ENCODE assay signal across 21 cellular contexts in genomic region chr11:7573193-7573557, GRCh38. TPM values are rescaled to one million over a fixed set of nuclear protein-coding genes. Genes with fewer than 3 reads are reported as not detected.
DNase-seq lines count a peak whose midpoint lies in the region; ATAC-seq, FAIRE-seq and TF ChIP-seq lines count a peak whose summit lies in the region.
"Had no signal": no experiment of that assay in that cellular context is flagged by ENCODE, and none has a peak within 500 bp of the region (broad histone marks: within the 10 kb centered on the region; RNA-seq: fewer than 3 reads in every experiment).

No MANE protein-coding gene starts in this region.

- POLR2A ChIA-PET in PC-9 (lab: Charles Lee; ENCODE audit: unreplicated experiment), result no interaction called here
- POLR2A ChIA-PET in H1 (lab: Charles Lee; ENCODE audit: partially characterized antibody), result interaction anchor here (1.1 to 2.1 kb wide), 2 partner anchors 84 to 100 kb away, joined by 3 to 5 read pairs; partner anchors contain the start of gene CYB5R2

- no peak overlapping the region for H3K9ac ChIP-seq in H1 (replicated peaks in 1 of 4; ENCODE audit: extremely low read depth in 1 of 4, low read depth in 3 of 4, low read length in 3 of 4)

- no peaks in the 10 kb centered on the region; the same call in 1 of the 2 replicates for H3K79me1 ChIP-seq in H1 (ENCODE audit: low read depth, low read length)

- H3K27ac ChIP-seq in PC-9, result peak overlapping the region; percentile 71
- no peak overlapping the region for H3K27ac ChIP-seq in H1 (ENCODE audit: low read depth, low read length)
- no peak overlapping the region for H3K27ac ChIP-seq in gastroesophageal sphincter
- H3K27ac ChIP-seq in prostate gland, result no peak overlapping the region
- no peak overlapping the region for H3K27ac ChIP-seq in WERI-Rb-1
- H3K27ac ChIP-seq: C4-2B, foreskin keratinocyte, neutrophil, RWPE1 had no signal

- CTCF ChIA-PET in PC-9 (lab: Charles Lee) (interaction anchor here (1.2 kb wide), 1 partner anchor 40 kb away, joined by 4 read pairs; no protein-coding TSS in a partner anchor), H1 (lab: Charles Lee; ENCODE audit: partially characterized antibody) (interaction anchor here (0.6 to 19.5 kb wide), 18 partner anchors 8 to 1098 kb away, joined by 3 to 325 read pairs (median 10); no protein-coding TSS in a partner anchor)

- H3K9me3 ChIP-seq in PC-9 (ENCODE audit: insufficient read depth, low read depth), result no peaks in the 10 kb centered on the region
- no peaks in the 10 kb centered on the region for H3K9me3 ChIP-seq in H1 (ENCODE audit: insufficient read depth in 2 of 2, low read depth in 1 of 2, low read length in 1 of 2)
- no peaks in the 10 kb centered on the region for H3K9me3 ChIP-seq in gastroesophageal sphincter
- no peaks in the 10 kb centered on the region for H3K9me3 ChIP-seq in prostate gland
- H3K9me3 ChIP-seq in WERI-Rb-1 (ENCODE audit: severe bottlenecking), result no peaks in the 10 kb centered on the region
- H3K9me3 ChIP-seq: neutrophil had no signal

- no TSS peak for BruUV-seq in PC-9 (replicated peaks; lab: Mats Ljungman, UMichigan)

- H3F3A ChIP-seq in PC-9 (ENCODE audit: insufficient read depth, low read depth), result peaks cover 22% of the 10 kb centered on the region

- H4K20me1 ChIP-seq in PC-9 (ENCODE audit: insufficient read depth) (no peaks in the 10 kb centered on the region), H1 (replicated peaks in 1 of 2; ENCODE audit: control insufficient read depth in 1 of 2, insufficient read depth in 2 of 2, low read length in 2 of 2) (no peaks in the 10 kb centered on the region)

- no peak for FAIRE-seq in H1 (lab: Jason Lieb, UNC)
- FAIRE-seq: endometrium had no signal

- peak overlapping the region; percentile 75 for H2BK20ac ChIP-seq in H1 (ENCODE audit: low read length)

- no peak overlapping the region for H4K5ac ChIP-seq in H1 (ENCODE audit: insufficient read length, low read depth, low read length)

- intact Hi-C loops in PC-9 (cut with micrococcal nuclease; ENCODE audit: unreplicated experiment) (no loop called here), prostate gland (cut with DNase I) (loop anchor here (2.0 to 5.0 kb wide), 2 partner anchors 61 to 114 kb away; partner anchors contain the start of gene PPFIBP2)

- H2BK5ac ChIP-seq in H1 (ENCODE audit: low read depth, low read length), result peak overlapping the region; percentile 64; the same call in 1 of the 2 replicates

- no peak overlapping the region for H3K4me3 Mint-ChIP-seq in mesothelial cell of epicardium
- H3K4me3 Mint-ChIP-seq: activated CD4-positive, alpha-beta T cell treated with anti-CD3 and anti-CD28 coated beads for 36 hours; activated naive CD8-positive, alpha-beta T cell treated with anti-CD3 and anti-CD28 coated beads, Interleukin-2, amount 50 U/mL, for 24 hours; central memory CD8-positive, alpha-beta T cell had no signal

- no peak overlapping the region for H3K4ac ChIP-seq in H1 (replicated peaks; ENCODE audit: insufficient read length, low read depth, low read length)

- H3K79me2 ChIP-seq in PC-9 (ENCODE audit: low read depth) (no peaks in the 10 kb centered on the region), H1 (ENCODE audit: control insufficient read depth in 1 of 2, insufficient read depth in 2 of 2, low read length in 2 of 2) (no peaks in the 10 kb centered on the region)

- H3K18ac ChIP-seq in H1 (ENCODE audit: extremely low read depth, low read length), result peak overlapping the region; percentile 20

- H4K8ac ChIP-seq in H1 (ENCODE audit: extremely low read depth, insufficient read depth, low read length), result no peak overlapping the region

- no peak overlapping the region for H2BK15ac ChIP-seq in H1 (ENCODE audit: low read length)

- no peak overlapping the region for H3K4me3 ChIP-seq in PC-9
- no peak overlapping the region for H3K4me3 ChIP-seq in H1 (ENCODE audit: extremely low read depth in 1 of 4, insufficient read depth in 2 of 4, low read depth in 3 of 4, low read length in 4 of 4)
- no peak overlapping the region for H3K4me3 ChIP-seq in gastroesophageal sphincter
- H3K4me3 ChIP-seq in prostate gland, result no peak overlapping the region
- H3K4me3 ChIP-seq in WERI-Rb-1 (ENCODE audit: low read depth, low read length), result no peak overlapping the region

- no peak overlapping the region; the same call in 1 of the 2 replicates for H2AK5ac ChIP-seq in H1 (ENCODE audit: low read depth, low read length)

- peaks cover 61% of the 10 kb centered on the region for H3K4me1 ChIP-seq in PC-9 (replicated peaks; ENCODE audit: insufficient read depth)
- peaks cover 25 to 45% (median 36%) of the 10 kb centered on the region in 4 experiments for H3K4me1 ChIP-seq in H1 (replicated peaks in 1 of 4; ENCODE audit: control insufficient read depth in 3 of 4, insufficient read depth in 4 of 4, low read length in 3 of 4)
- H3K4me1 ChIP-seq in gastroesophageal sphincter, result peaks cover 0 to 45% (median 11%) of the 10 kb centered on the region in 3 donors
- peaks cover 41% of the 10 kb centered on the region for H3K4me1 ChIP-seq in prostate gland (replicated peaks)

- H3K27me3 Mint-ChIP-seq in mesothelial cell of epicardium (ENCODE audit: low read depth), result no peaks in the 10 kb centered on the region

- H3K23ac ChIP-seq in H1 (ENCODE audit: insufficient read length), result no peak overlapping the region

- no peak overlapping the region for H2AFZ ChIP-seq in PC-9
- no peak overlapping the region for H2AFZ ChIP-seq in H1 (ENCODE audit: low read length)

- DNase-seq in PC-9, result no peak
- no peak for DNase-seq in H1 (ENCODE audit: low read depth in 1 of 2, low spot score in 2 of 2)
- no peak for DNase-seq in mesothelial cell of epicardium (ENCODE audit: low spot score in 2 of 2, unreplicated experiment in 2 of 2)
- no peak for DNase-seq in NCI-H2171 (lab: John Stamatoyannopoulos, UW)
- DNase-seq in prostate gland (ENCODE audit: low spot score), result no peak
- no peak for DNase-seq in WERI-Rb-1
- DNase-seq: activated CD4-positive, alpha-beta T cell treated with anti-CD3 and anti-CD28 coated beads for 36 hours; activated naive CD8-positive, alpha-beta T cell treated with anti-CD3 and anti-CD28 coated beads, Interleukin-2, amount 50 U/mL, for 24 hours; DMS153; foreskin keratinocyte; left cardiac atrium; MV-4-11; NCI-H1930; stimulated activated CD4-positive, alpha-beta T cell treated with anti-CD3 and anti-CD28 coated beads, Interleukin-4, amount 100 ng/mL, for 1 hour had no signal

- peaks cover 80% of the 10 kb centered on the region for H3K4me1 Mint-ChIP-seq in mesothelial cell of epicardium

- peaks cover 3% of the 10 kb centered on the region; the same call in 1 of the 2 replicates for H3K23me2 ChIP-seq in H1 (ENCODE audit: low read depth, low read length)

- TF ChIP-seq POLR2A in H1 (IDR thresholded peaks at IDR 0.05; ENCODE audit: control extremely low read depth in 1 of 2, low read depth in 2 of 2, low read length in 2 of 2) (no peak), gastroesophageal sphincter (IDR thresholded peaks at IDR 0.05) (no peak), prostate gland (IDR thresholded peaks at IDR 0.05) (no peak)

- no peak overlapping the region for H2BK120ac ChIP-seq in H1 (replicated peaks; ENCODE audit: low read depth, low read length)

- no peak for TF ChIP-seq EP300 in H1 (IDR thresholded peaks at IDR 0.05; ENCODE audit: borderline replicate concordance in 1 of 2, low read depth in 2 of 2, low read length in 2 of 2)
- no peak for TF ChIP-seq EP300 in gastroesophageal sphincter (IDR thresholded peaks at IDR 0.05)

- no peaks in the 10 kb centered on the region for H3K9me2 ChIP-seq in PC-9 (ENCODE audit: insufficient read depth)

- no peak overlapping the region for H3K14ac ChIP-seq in H1 (ENCODE audit: insufficient read length)

- H3K4me2 ChIP-seq in PC-9, result peak overlapping the region; percentile 65
- H3K4me2 ChIP-seq in H1 (ENCODE audit: insufficient read depth in 1 of 2, low read depth in 2 of 2, low read length in 2 of 2), result no peak overlapping the region

- H3K56ac ChIP-seq in H1 (replicated peaks; ENCODE audit: insufficient read length, low read depth, low read length), result no peak overlapping the region

- peaks cover 5% of the 10 kb centered on the region for H3K9me3 Mint-ChIP-seq in mesothelial cell of epicardium
- H3K9me3 Mint-ChIP-seq: activated naive CD8-positive, alpha-beta T cell treated with anti-CD3 and anti-CD28 coated beads, Interleukin-2, amount 50 U/mL, for 24 hours; activated T-helper 2 cell treated with anti-CD3 and anti-CD28 coated beads, Interferon-gamma antibody, Interleukin-2, Interleukin-4, amounts not matched to agents 10 μg/mL and 5 μg/mL and 100 μg/mL, durations not matched to agents 14 hours and 24 hours and 36 hours; central memory CD8-positive, alpha-beta T cell had no signal

- peak overlapping the region; percentile 78; the same call in 1 of the 2 replicates for H2BK12ac ChIP-seq in H1 (ENCODE audit: low read depth, low read length)

- peaks cover 4% of the 10 kb centered on the region for H3K36me3 Mint-ChIP-seq in mesothelial cell of epicardium

- peak overlapping the region; percentile 96 for H3K27ac Mint-ChIP-seq in mesothelial cell of epicardium
- H3K27ac Mint-ChIP-seq: activated CD4-positive, alpha-beta T cell treated with anti-CD3 and anti-CD28 coated beads for 36 hours; activated naive CD8-positive, alpha-beta T cell treated with anti-CD3 and anti-CD28 coated beads, Interleukin-2, amount 50 U/mL, for 24 hours; activated T-helper 2 cell treated with anti-CD3 and anti-CD28 coated beads, Interferon-gamma antibody, Interleukin-2, Interleukin-4, amounts not matched to agents 10 μg/mL and 5 μg/mL and 100 μg/mL, durations not matched to agents 14 hours and 24 hours and 36 hours had no signal

- H3K36me3 ChIP-seq in PC-9 (ENCODE audit: low read depth), result no peaks in the 10 kb centered on the region
- H3K36me3 ChIP-seq in H1 (ENCODE audit: control insufficient read depth in 2 of 4, insufficient read depth in 4 of 4, low read length in 3 of 4), result no peaks in the 10 kb centered on the region
- H3K36me3 ChIP-seq in gastroesophageal sphincter, result no peaks in the 10 kb centered on the region
- H3K36me3 ChIP-seq in prostate gland, result no peaks in the 10 kb centered on the region
- no peaks in the 10 kb centered on the region for H3K36me3 ChIP-seq in WERI-Rb-1
- H3K36me3 ChIP-seq: neutrophil had no signal

- H3K27me3 ChIP-seq in PC-9 (ENCODE audit: insufficient read depth, low read depth) (no peaks in the 10 kb centered on the region), H1 (replicated peaks in 1 of 4; ENCODE audit: control insufficient read depth in 3 of 4, extremely low read depth in 1 of 4, insufficient read depth in 3 of 4, low read length in 3 of 4) (no peaks in the 10 kb centered on the region), gastroesophageal sphincter (peaks cover 23% of the 10 kb centered on the region), prostate gland (replicated peaks; ENCODE audit: insufficient read depth) (no peaks in the 10 kb centered on the region), WERI-Rb-1 (ENCODE audit: insufficient read depth, low read depth, severe bottlenecking) (no peaks in the 10 kb centered on the region)
- H3K27me3 ChIP-seq: foreskin keratinocyte had no signal

- peak overlapping the region; percentile 67 for H4K91ac ChIP-seq in H1 (replicated peaks; ENCODE audit: insufficient read length, low read length)

- no peak for TF ChIP-seq RAD21 in H1 (IDR thresholded peaks at IDR 0.05 in 1 of 2, conservative IDR thresholded peaks at IDR 0.05 in 1 of 2; ENCODE audit: low read depth in 2 of 2, low read length in 2 of 2)

- ATAC-seq in gastroesophageal sphincter, result no peak
- ATAC-seq: activated CD4-positive, alpha-beta T cell treated with anti-CD3 and anti-CD28 coated beads for 36 hours; activated naive CD8-positive, alpha-beta T cell treated with anti-CD3 and anti-CD28 coated beads, Interleukin-2, amount 50 U/mL, for 24 hours; foreskin keratinocyte; left cardiac atrium had no signal

- TF ChIP-seq CTCF in PC-9 (conservative IDR thresholded peaks at IDR 0.05) (no peak), H1 (IDR thresholded peaks at IDR 0.05; ENCODE audit: control extremely low read depth in 1 of 3, insufficient read depth in 1 of 3, low read depth in 1 of 3, low read length in 3 of 3) (no peak), mesothelial cell of epicardium (IDR thresholded peaks at IDR 0.05; ENCODE audit: unreplicated experiment) (no peak), gastroesophageal sphincter (IDR thresholded peaks at IDR 0.05) (no peak), prostate gland (IDR thresholded peaks at IDR 0.05) (no peak), WERI-Rb-1 (IDR thresholded peaks at IDR 0.05; ENCODE audit: low read depth, low read length) (no peak)

RNA-seq across cellular contexts. Expression of gene PPFIBP2, which starts 59.4 kb away (rescaled TPM):
- total RNA-seq in PC-9 (2021) (13.6 and 13.9 TPM in 2 replicates), mesothelial cell of epicardium (65.8 to 73.8 TPM (median 69.1 TPM) in 3 replicates), gastroesophageal sphincter (10 to 100 TPM in 3 of 4 donors, 1 to 10 TPM in 1; 8.0 to 26.5 (median 11.3) TPM), prostate gland (10 to 100 TPM; 76.3 to 88.3 TPM)
- total RNA-seq in H1 (2021; fragmentation: NEBNext Ultra II Directional; extraction: Animal tissue kit (Norgen Biotek cat#: 25700)), result 9.8 and 11.7 TPM in 2 replicates
- 5.5 and 6.3 TPM in 2 replicates for polyA plus RNA-seq in H1 (2011; rRNA removed)
- polyA plus RNA-seq in H1 (2011; cell fraction: cytosol; rRNA removed), result 7.6 TPM
- polyA plus RNA-seq in H1 (2011; cell fraction: nucleus; rRNA removed), result 19.1 TPM
- 6.8 to 11.5 TPM (median 8.5 TPM) in 4 replicates for polyA plus RNA-seq in H1 (2012, experiment 1 of 2)
- 1.0 TPM for polyA plus RNA-seq in H1 (2012, experiment 2 of 2)
- polyA plus RNA-seq in H1 (2013, experiment 1 of 2), result 7.7 TPM
- 6.1 TPM for polyA plus RNA-seq in H1 (2013, experiment 2 of 2)
- 25.4 and 30.6 TPM in 2 replicates for polyA minus RNA-seq in H1 (2011; rRNA and poly(A)+ RNA removed)
- 6.1 TPM for polyA minus RNA-seq in H1 (2011; cell fraction: cytosol; rRNA and poly(A)+ RNA removed)
- polyA minus RNA-seq in H1 (2011; cell fraction: nucleus; rRNA and poly(A)+ RNA removed), result 25.8 TPM
